In genomic region chr6:166960609-166960978, GRCh38 we compare ENCODE assay signal across 23 cellular contexts. TPM values are rescaled to one million over a fixed set of nuclear protein-coding genes. Genes with fewer than 3 reads are reported as not detected.
DNase-seq lines count a peak whose midpoint lies in the region; ATAC-seq and TF ChIP-seq lines count a peak whose summit lies in the region.
"Had no signal": no experiment of that assay in that cellular context is flagged by ENCODE, and none has a peak within 500 bp of the region (broad histone marks: within the 10 kb centered on the region; RNA-seq: fewer than 3 reads in every experiment).

No MANE protein-coding gene starts in this region.

- DNase-seq in activated T-cell treated with anti-CD3 and anti-CD28 coated beads, Interleukin-2, amount 50 U/mL, for 72 hours, result no peak
- DNase-seq in activated T-cell treated with anti-CD3 and anti-CD28 coated beads for 4 hours (no peak), immature natural killer cell (no peak), globus pallidus (ENCODE audit: low spot score) (no peak), germinal center (ENCODE audit: low spot score) (no peak)
- DNase-seq in stimulated activated naive B cell treated with anti-CD40 and anti-IgM and Interleukin-4, amounts not matched to agents 10 μg/mL and 1 μg/mL and 100 μg/mL, for 72 hours, result no peak
- DNase-seq in NK-92 treated with Interleukin-12 subunit alpha and Interleukin-12 subunit beta, amount 100 ng/mL, for 24 hours (lab: John Stamatoyannopoulos, UW), result no peak
- DNase-seq: activated effector memory CD4-positive, alpha-beta T cell treated with anti-CD3 and anti-CD28 coated beads, Interleukin-2, amount 50 U/mL, for 16 hours; aorta; central memory CD4-positive, alpha-beta T cell; COR-L47; DND-41; erythroblast; foreskin keratinocyte; hippocampal formation; NCI-H1436 treated with DMSO at 0.1 percent for 48 hours; NCI-H524 had no signal

- H3K4me1 Mint-ChIP-seq in activated T-cell treated with anti-CD3 and anti-CD28 coated beads, Interleukin-2, amount 50 U/mL, for 72 hours (ENCODE audit: low read depth), result peaks cover 34% of the 10 kb centered on the region
- H3K4me1 Mint-ChIP-seq in immature natural killer cell, result peaks cover 38% of the 10 kb centered on the region in 2 donors
- H3K4me1 Mint-ChIP-seq in stimulated activated naive B cell treated with anti-CD40 and anti-IgM and Interleukin-4, amounts not matched to agents 10 μg/mL and 1 μg/mL and 100 μg/mL, for 72 hours, result peaks cover 32 to 54% of the 10 kb centered on the region in 2 donors

- H3K36me3 ChIP-seq in HEK293 (ENCODE audit: control insufficient read depth in 2 of 2, insufficient read depth in 1 of 2, low read length in 2 of 2), result no peaks in the 10 kb centered on the region
- H3K36me3 ChIP-seq: MG63 had no signal

- no peaks in the 10 kb centered on the region for H3K9me3 Mint-ChIP-seq in activated T-cell treated with anti-CD3 and anti-CD28 coated beads, Interleukin-2, amount 50 U/mL, for 72 hours
- H3K9me3 Mint-ChIP-seq in immature natural killer cell, result peaks cover 0 to 2% (median 0%) of the 10 kb centered on the region in 6 donors
- no peaks in the 10 kb centered on the region for H3K9me3 Mint-ChIP-seq in stimulated activated naive B cell treated with anti-CD40 and anti-IgM and Interleukin-4, amounts not matched to agents 10 μg/mL and 1 μg/mL and 100 μg/mL, for 72 hours

- TF ChIP-seq CTCF in HEK293 (tag by site-specific recombination; IDR thresholded peaks at IDR 0.05), result no peak

- no peak overlapping the region for H3K4me3 ChIP-seq in HEK293 (ENCODE audit: low read depth, low read length)
- H3K4me3 ChIP-seq: GM23338, lung, MG63 had no signal

- CTCF ChIA-PET in HEK293 (lab: Yijun Ruan, JAX), result no interaction called here

- peaks cover 2 to 6% of the 10 kb centered on the region in 2 donors for H3K36me3 Mint-ChIP-seq in activated T-cell treated with anti-CD3 and anti-CD28 coated beads, Interleukin-2, amount 50 U/mL, for 72 hours (ENCODE audit: insufficient read depth in 2 of 2)
- no peaks in the 10 kb centered on the region for H3K36me3 Mint-ChIP-seq in immature natural killer cell
- H3K36me3 Mint-ChIP-seq in stimulated activated naive B cell treated with anti-CD40 and anti-IgM and Interleukin-4, amounts not matched to agents 10 μg/mL and 1 μg/mL and 100 μg/mL, for 72 hours, result no peaks in the 10 kb centered on the region

- H3K27me3 Mint-ChIP-seq in activated T-cell treated with anti-CD3 and anti-CD28 coated beads, Interleukin-2, amount 50 U/mL, for 72 hours (ENCODE audit: low read depth), result no peaks in the 10 kb centered on the region
- H3K27me3 Mint-ChIP-seq in immature natural killer cell (ENCODE audit: low read depth in 3 of 3), result peaks cover 0 to 12% (median 10%) of the 10 kb centered on the region in 3 donors
- H3K27me3 Mint-ChIP-seq in stimulated activated naive B cell treated with anti-CD40 and anti-IgM and Interleukin-4, amounts not matched to agents 10 μg/mL and 1 μg/mL and 100 μg/mL, for 72 hours, result no peaks in the 10 kb centered on the region

- peaks cover 6% of the 10 kb centered on the region; the same call in 1 of the 2 replicates for H3K4me1 ChIP-seq in HEK293 (ENCODE audit: control insufficient read depth, insufficient read depth, low read length)
- H3K4me1 ChIP-seq: foreskin keratinocyte had no signal

- no peak overlapping the region for H3K27ac ChIP-seq in HEK293 (ENCODE audit: extremely low read depth, low read depth, low read length)
- H3K27ac ChIP-seq: foreskin keratinocyte, VCaP had no signal

- peak overlapping the region in 1 of 2 donors; percentile 35 for H3K4me3 Mint-ChIP-seq in activated T-cell treated with anti-CD3 and anti-CD28 coated beads, Interleukin-2, amount 50 U/mL, for 72 hours
- H3K4me3 Mint-ChIP-seq in immature natural killer cell, result peak overlapping the region in 3 of 5 donors; percentile 21 to 93 (median 92)
- peak overlapping the region in 1 of 2 donors; percentile 41 for H3K4me3 Mint-ChIP-seq in stimulated activated naive B cell treated with anti-CD40 and anti-IgM and Interleukin-4, amounts not matched to agents 10 μg/mL and 1 μg/mL and 100 μg/mL, for 72 hours
- H3K4me3 Mint-ChIP-seq: GM23338 had no signal

- peak overlapping the region; percentile 90 for H3K27ac Mint-ChIP-seq in activated T-cell treated with anti-CD3 and anti-CD28 coated beads, Interleukin-2, amount 50 U/mL, for 72 hours
- peak overlapping the region; percentile 91 to 99 (median 95) for H3K27ac Mint-ChIP-seq in immature natural killer cell
- peak overlapping the region; percentile 97 for H3K27ac Mint-ChIP-seq in stimulated activated naive B cell treated with anti-CD40 and anti-IgM and Interleukin-4, amounts not matched to agents 10 μg/mL and 1 μg/mL and 100 μg/mL, for 72 hours
- H3K27ac Mint-ChIP-seq: GM23338 had no signal

- POLR2A ChIA-PET in HEK293 (lab: Yijun Ruan, JAX), result no interaction called here

- no peak for ATAC-seq in activated T-cell treated with anti-CD3 and anti-CD28 coated beads, Interleukin-2, amount 50 U/mL, for 72 hours (replicated peaks in 1 of 2)
- no peak for ATAC-seq in stimulated activated naive B cell treated with anti-CD40 and anti-IgM and Interleukin-4, amounts not matched to agents 10 μg/mL and 1 μg/mL and 100 μg/mL, for 72 hours (replicated peaks)
- ATAC-seq: foreskin keratinocyte, GM23338, sciatic nerve had no signal

- H3K9me3 ChIP-seq in HEK293 (ENCODE audit: control insufficient read depth, insufficient read depth, low read depth, low read length), result no peaks in the 10 kb centered on the region

TF ChIP-seq in HEK293, 187 proteins besides CTCF, POLR2A, EP300 and RAD21:
- TF ChIP-seq ZNF785 (tag by site-specific recombination; IDR thresholded peaks at IDR 0.05) (no peak), ZNF677 (tag by site-specific recombination; IDR thresholded peaks at IDR 0.05) (peak; percentile 82)

RNA-seq across cellular contexts. Expression of gene RNASET2, which starts 4.2 kb away (rescaled TPM):
- 10 to 100 TPM; 44.3 to 46.3 TPM for total RNA-seq in activated T-cell treated with anti-CD3 and anti-CD28 coated beads, Interleukin-2, amount 50 U/mL, for 72 hours
- 100 to 1,000 TPM; 107 to 171 (median 131) TPM for polyA plus RNA-seq in immature natural killer cell

RNA-seq across cellular contexts. Expression of gene CEP43, which starts 38.6 kb away (rescaled TPM):
- 10 to 100 TPM; 17.9 to 20.7 TPM for total RNA-seq in activated T-cell treated with anti-CD3 and anti-CD28 coated beads, Interleukin-2, amount 50 U/mL, for 72 hours
- polyA plus RNA-seq in immature natural killer cell, result 1 to 10 TPM; 4.7 to 9.9 (median 6.9) TPM
